Comparison of ENCODE assay signal across 8 cellular contexts in the genomic region with DNA sequence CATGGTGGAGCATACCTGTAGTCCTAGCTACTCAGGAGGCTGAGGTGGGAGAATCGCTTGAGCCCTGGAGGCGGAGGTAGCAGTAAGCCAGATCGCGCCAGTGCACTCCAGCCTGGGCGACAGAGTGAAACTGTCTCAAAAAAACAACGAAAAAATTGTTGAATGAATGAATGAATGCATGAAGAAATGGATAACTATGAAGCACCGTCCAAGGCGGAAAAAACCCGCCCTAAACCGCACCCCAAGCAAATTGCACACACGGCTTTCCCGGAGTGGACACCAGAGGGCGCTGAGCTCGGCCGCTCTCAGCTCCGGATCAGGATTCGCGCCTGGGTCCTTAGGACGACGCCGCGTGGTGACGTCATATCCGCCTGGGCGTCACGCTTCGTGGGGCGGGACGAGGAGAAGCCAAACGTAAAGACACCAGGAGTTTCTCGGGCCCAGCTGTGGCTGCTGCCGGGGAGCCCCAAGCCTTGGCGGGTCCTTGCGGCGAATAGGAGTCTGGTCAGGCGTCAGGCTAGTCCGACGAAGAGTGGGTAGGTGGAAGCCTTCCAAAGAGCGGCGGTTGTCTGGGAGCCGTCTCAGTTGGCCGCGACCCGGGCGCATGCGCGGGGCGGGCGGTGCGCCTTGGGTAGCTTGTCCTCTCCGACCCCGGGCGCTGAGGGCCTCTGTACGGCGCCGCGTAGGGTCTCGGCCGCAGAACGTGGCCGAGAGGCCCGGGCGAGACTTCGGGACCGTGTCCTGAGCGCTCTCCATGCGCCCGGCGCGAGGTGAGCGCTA. TPM values are rescaled to one million over a fixed set of nuclear protein-coding genes. Genes with fewer than 3 reads are reported as not detected.
DNase-seq lines count a peak whose midpoint lies in the region; ATAC-seq and TF ChIP-seq lines count a peak whose summit lies in the region.

A gene (plus strand): TSS at position 639 of the 780 bp plus-strand sequence. CDS start 11,094 bp downstream, outside the sequence.
A gene (plus strand): TSS at position 364 of the 780 bp plus-strand sequence. CDS start 4,085 bp downstream, outside the sequence.

- H2AFZ ChIP-seq in parathyroid adenoma, result peak within 1 kb of the TSS; percentile 96

- peak; percentile 96 for ATAC-seq in HG02798 (IDR thresholded peaks at IDR 0.05; ENCODE audit: poor library complexity, unreplicated experiment)
- peak; percentile 98 for ATAC-seq in Right ventricle myocardium superior (ENCODE audit: poor library complexity)

- in situ Hi-C loops in transverse colon (cut with MboI; ENCODE audit: low pct_ligation_motif_present in 1 of 4, low pct_unique_long_range_greater_than_20kb in 1 of 4, low sequenced_read_pairs in 3 of 4), result loop anchor here in 1 of 4 donors (25.0 kb wide), 1 partner anchor 231 kb away; a partner anchor contains a TSS

- peaks cover 12% of the 10 kb centered on the region for H3K36me3 ChIP-seq in adipocyte (ENCODE audit: control insufficient read depth, insufficient read depth, low read length, severe bottlenecking)
- H3K36me3 ChIP-seq in parathyroid adenoma (ENCODE audit: control insufficient read depth, insufficient read depth, low read length), result no peaks in the 10 kb centered on the region
- peaks cover 0 to 11% (median 5%) of the 10 kb centered on the region in 4 donors for H3K36me3 ChIP-seq in transverse colon

- H3K4me3 ChIP-seq in GM12875 (ENCODE audit: low read depth, low read length) (peak within 1 kb of the TSS; percentile 80), adipocyte (ENCODE audit: low read length) (peak within 1 kb of the TSS; percentile 97), parathyroid adenoma (ENCODE audit: low read depth, low read length) (peak within 1 kb of the TSS; percentile 76), transverse colon (peak within 1 kb of the TSS; percentile 65 to 92 (median 87))

- H3K9me3 ChIP-seq in adipocyte (ENCODE audit: control insufficient read depth, low read length) (no peaks in the 10 kb centered on the region), parathyroid adenoma (ENCODE audit: control insufficient read depth, low read length) (no peaks in the 10 kb centered on the region), transverse colon (no peaks in the 10 kb centered on the region)

- WGBS in transverse colon (ENCODE audit: low coverage in 1 of 2), 2 donors, result 5 to 26% methylated on average over 13 to 71 of the region's 71 CpGs

- H3K9ac ChIP-seq in adipocyte (ENCODE audit: low read length) (peak within 1 kb of the TSS; percentile 100), parathyroid adenoma (peak within 1 kb of the TSS; percentile 89)

- H3K79me2 ChIP-seq in parathyroid adenoma, result peaks cover 38% of the 10 kb centered on the region

- peak within 1 kb of the TSS; percentile 89 for H3K4me2 ChIP-seq in parathyroid adenoma (ENCODE audit: low read length)

- no peak for TF ChIP-seq EP300 in transverse colon (IDR thresholded peaks at IDR 0.05; ENCODE audit: low read depth)

- H3K27me3 ChIP-seq in adipocyte (replicated peaks; ENCODE audit: control insufficient read depth, insufficient read depth, low read length) (peaks cover 1% of the 10 kb centered on the region), parathyroid adenoma (ENCODE audit: control insufficient read depth, insufficient read depth, low read length) (no peaks in the 10 kb centered on the region), transverse colon (peaks cover 10% of the 10 kb centered on the region)

- TF ChIP-seq POLR2A in transverse colon (IDR thresholded peaks at IDR 0.05), result peak; percentile 89

- H3K27ac ChIP-seq in parathyroid adenoma, result peak within 1 kb of the TSS; percentile 99
- peak within 1 kb of the TSS; percentile 95 to 96 (median 96) for H3K27ac ChIP-seq in transverse colon

- intact Hi-C loops in Right ventricle myocardium superior (cut with DNase I), result no loop called here
- intact Hi-C loops in transverse colon (cut with DNase I; ENCODE audit: low total_unique reads), result loop anchor here (5.0 kb wide), 1 partner anchor 69 kb away; a partner anchor contains a TSS

- DNase-seq in NCI-H1417 treated with DMSO at 0.1 percent for 48 hours (lab: John Stamatoyannopoulos, UW), result peak; percentile 73
- DNase-seq in SW480 (ENCODE audit: low spot score), result peak; percentile 94
- peak; percentile 99 for DNase-seq in adipocyte (ENCODE audit: low read depth)
- peak; percentile 99 for DNase-seq in Right ventricle myocardium superior
- peak; percentile 99 for DNase-seq in transverse colon

- peaks cover 19% of the 10 kb centered on the region for H3K4me1 ChIP-seq in adipocyte (ENCODE audit: control insufficient read depth, insufficient read depth, low read length)
- H3K4me1 ChIP-seq in parathyroid adenoma, result peaks cover 14% of the 10 kb centered on the region
- H3K4me1 ChIP-seq in transverse colon, result peaks cover 12 to 27% (median 23%) of the 10 kb centered on the region in 4 donors

- TF ChIP-seq CTCF in GM12875 (IDR thresholded peaks at IDR 0.05; ENCODE audit: borderline replicate concordance, insufficient read depth, low read depth, low read length), result peak; percentile 93
- TF ChIP-seq CTCF in parathyroid adenoma (IDR thresholded peaks at IDR 0.05), result peak; percentile 99
- TF ChIP-seq CTCF in transverse colon (IDR thresholded peaks at IDR 0.05), result peak; percentile 90 to 99 (median 97)

RNA-seq across cellular contexts. Expression of the first gene that starts in this region (rescaled TPM):
- total RNA-seq in Right ventricle myocardium superior, result 12.0 TPM
- 10 to 100 TPM in 3 of 4 donors, not detected in 1; 11.1 to 16.9 (median 16.7) TPM for total RNA-seq in transverse colon

RNA-seq across cellular contexts. Expression of the second gene that starts in this region (rescaled TPM):
- total RNA-seq in Right ventricle myocardium superior (22.5 TPM), transverse colon (10 to 100 TPM in 3 of 4 donors, 1 to 10 TPM in 1; 9.2 to 25.1 (median 18.8) TPM)

Comparison
In these comparisons a context has a peak if more than half of its experiments do, and no peak if none do; other contexts are left out.
1. Peak in every context shown above with its lines: DNase-seq, ATAC-seq, H3K4me3 ChIP-seq and H3K27ac ChIP-seq.